In the genomic region with DNA sequence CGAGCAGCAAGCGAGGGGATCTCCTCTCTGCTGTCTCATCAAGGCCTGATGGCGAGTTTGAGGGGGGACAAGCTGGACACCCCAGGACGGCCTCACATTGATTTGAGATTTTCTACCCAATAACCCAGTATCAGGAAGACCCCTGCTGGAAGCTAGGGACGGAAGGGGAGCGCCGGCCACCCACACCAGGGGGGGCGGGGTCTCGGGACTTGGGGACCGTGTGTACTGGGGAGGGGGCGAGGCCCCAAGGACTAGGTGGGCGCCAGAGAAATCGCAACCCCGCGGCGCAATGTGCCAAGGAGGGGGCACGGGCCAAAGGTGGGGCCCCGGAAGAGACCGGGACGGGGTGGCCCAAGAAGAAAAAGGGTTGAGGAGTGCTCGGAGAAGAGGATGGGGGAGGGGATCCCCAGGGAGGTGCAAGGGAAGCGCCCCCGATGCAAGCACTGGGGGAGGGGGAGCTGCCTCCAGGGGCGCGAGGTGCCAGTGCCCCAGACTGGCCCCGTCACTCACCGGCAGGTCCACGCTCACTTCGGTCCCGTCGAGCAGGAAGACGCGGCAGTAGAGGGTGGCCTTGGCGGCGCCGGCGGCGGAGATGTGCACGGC, we compare ENCODE assay signal across 8 cellular contexts.
DNase-seq lines count a peak whose midpoint lies in the region; ATAC-seq lines count a peak whose summit lies in the region.

No MANE protein-coding gene starts in this region.

- H3K4me3 ChIP-seq in iPS-15b (ENCODE audit: low read depth, low read length), result peak overlapping the region; percentile 77

- peaks cover 79% of the 10 kb centered on the region for H3K27me3 Mint-ChIP-seq in activated T-cell treated with anti-CD3 and anti-CD28 coated beads, Interleukin-2, amount 50 U/mL, for 24 hours
- H3K27me3 Mint-ChIP-seq in stimulated activated naive CD8-positive, alpha-beta T cell treated with anti-CD3 and anti-CD28 coated beads, Interleukin-15, Interleukin-2, amounts not matched to agents 100 ng/mL and 50 ng/mL, for 24 hours, result peaks cover 76% of the 10 kb centered on the region

- ATAC-seq in GM18858 (IDR thresholded peaks at IDR 0.05; ENCODE audit: unreplicated experiment) (peak; percentile 21), HG02885 (IDR thresholded peaks at IDR 0.05; ENCODE audit: poor library complexity, unreplicated experiment) (peak; percentile 12), HG02571 (IDR thresholded peaks at IDR 0.05; ENCODE audit: unreplicated experiment) (no peak)

- peak; percentile 37 for DNase-seq in activated T-cell treated with anti-CD3 and anti-CD28 coated beads, Interleukin-2, amount 50 U/mL, for 24 hours
- DNase-seq in NCI-H524 treated with DMSO at 0.1 percent for 48 hours (lab: John Stamatoyannopoulos, UW), result no peak
- DNase-seq in Kasumi-1 (lab: John Stamatoyannopoulos, UW), result no peak

- H3K27ac Mint-ChIP-seq in activated T-cell treated with anti-CD3 and anti-CD28 coated beads, Interleukin-2, amount 50 U/mL, for 24 hours, result peak overlapping the region; percentile 59
- no peak overlapping the region for H3K27ac Mint-ChIP-seq in stimulated activated naive CD8-positive, alpha-beta T cell treated with anti-CD3 and anti-CD28 coated beads, Interleukin-15, Interleukin-2, amounts not matched to agents 100 ng/mL and 50 ng/mL, for 24 hours

- H3K36me3 ChIP-seq in iPS-15b (ENCODE audit: control insufficient read depth, insufficient read depth, low read length), result no peaks in the 10 kb centered on the region

- peak overlapping the region; percentile 88 for H3K9ac ChIP-seq in iPS-15b (ENCODE audit: low read depth, low read length)

- peak overlapping the region; percentile 60 for H3K4me3 Mint-ChIP-seq in activated T-cell treated with anti-CD3 and anti-CD28 coated beads, Interleukin-2, amount 50 U/mL, for 24 hours
- peak overlapping the region; percentile 65 for H3K4me3 Mint-ChIP-seq in stimulated activated naive CD8-positive, alpha-beta T cell treated with anti-CD3 and anti-CD28 coated beads, Interleukin-15, Interleukin-2, amounts not matched to agents 100 ng/mL and 50 ng/mL, for 24 hours

- H3K4me1 Mint-ChIP-seq in activated T-cell treated with anti-CD3 and anti-CD28 coated beads, Interleukin-2, amount 50 U/mL, for 24 hours (ENCODE audit: low read depth), result peaks cover 13% of the 10 kb centered on the region
- H3K4me1 Mint-ChIP-seq in stimulated activated naive CD8-positive, alpha-beta T cell treated with anti-CD3 and anti-CD28 coated beads, Interleukin-15, Interleukin-2, amounts not matched to agents 100 ng/mL and 50 ng/mL, for 24 hours (ENCODE audit: low read depth), result peaks cover 9% of the 10 kb centered on the region

- H3K4me1 ChIP-seq in iPS-15b (ENCODE audit: control insufficient read depth, insufficient read depth, low read length), result peaks cover 26% of the 10 kb centered on the region

- no peaks in the 10 kb centered on the region for H3K36me3 Mint-ChIP-seq in activated T-cell treated with anti-CD3 and anti-CD28 coated beads, Interleukin-2, amount 50 U/mL, for 24 hours (ENCODE audit: low read depth)
- no peaks in the 10 kb centered on the region for H3K36me3 Mint-ChIP-seq in stimulated activated naive CD8-positive, alpha-beta T cell treated with anti-CD3 and anti-CD28 coated beads, Interleukin-15, Interleukin-2, amounts not matched to agents 100 ng/mL and 50 ng/mL, for 24 hours (ENCODE audit: low read depth)

- H3K9me3 Mint-ChIP-seq in activated T-cell treated with anti-CD3 and anti-CD28 coated beads, Interleukin-2, amount 50 U/mL, for 24 hours, result no peaks in the 10 kb centered on the region
- no peaks in the 10 kb centered on the region for H3K9me3 Mint-ChIP-seq in stimulated activated naive CD8-positive, alpha-beta T cell treated with anti-CD3 and anti-CD28 coated beads, Interleukin-15, Interleukin-2, amounts not matched to agents 100 ng/mL and 50 ng/mL, for 24 hours

- no peaks in the 10 kb centered on the region for H3K9me3 ChIP-seq in iPS-15b (ENCODE audit: control insufficient read depth, insufficient read depth, low read length)

- peaks cover 9% of the 10 kb centered on the region for H3K27me3 ChIP-seq in iPS-15b (ENCODE audit: control insufficient read depth, insufficient read depth, low read length)
